Comparison of ENCODE assay signal across 1 cellular context in the genomic region with DNA sequence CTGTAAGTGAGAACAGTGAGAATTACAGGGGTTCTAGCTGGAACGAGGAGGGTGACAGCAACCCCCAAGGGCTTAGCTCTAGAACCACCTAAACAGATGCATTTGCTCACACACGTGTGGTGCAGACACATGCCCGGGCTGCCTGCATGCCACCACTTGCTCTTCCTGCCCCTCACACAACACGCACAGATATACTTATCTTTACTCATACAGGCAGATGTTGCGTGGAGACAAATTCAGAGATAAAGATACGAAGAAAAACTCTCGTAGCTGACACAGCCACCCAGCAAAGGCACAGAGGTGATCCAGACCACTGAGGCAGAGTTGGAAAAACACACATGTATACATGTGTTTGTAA.
TF ChIP-seq lines count a peak whose summit lies in the region.

No MANE protein-coding gene starts in this region.

TF ChIP-seq in K562, 482 proteins besides CTCF, POLR2A, EP300 and RAD21 (continued from another document and continues in another):
- TF ChIP-seq, protein P1, sequence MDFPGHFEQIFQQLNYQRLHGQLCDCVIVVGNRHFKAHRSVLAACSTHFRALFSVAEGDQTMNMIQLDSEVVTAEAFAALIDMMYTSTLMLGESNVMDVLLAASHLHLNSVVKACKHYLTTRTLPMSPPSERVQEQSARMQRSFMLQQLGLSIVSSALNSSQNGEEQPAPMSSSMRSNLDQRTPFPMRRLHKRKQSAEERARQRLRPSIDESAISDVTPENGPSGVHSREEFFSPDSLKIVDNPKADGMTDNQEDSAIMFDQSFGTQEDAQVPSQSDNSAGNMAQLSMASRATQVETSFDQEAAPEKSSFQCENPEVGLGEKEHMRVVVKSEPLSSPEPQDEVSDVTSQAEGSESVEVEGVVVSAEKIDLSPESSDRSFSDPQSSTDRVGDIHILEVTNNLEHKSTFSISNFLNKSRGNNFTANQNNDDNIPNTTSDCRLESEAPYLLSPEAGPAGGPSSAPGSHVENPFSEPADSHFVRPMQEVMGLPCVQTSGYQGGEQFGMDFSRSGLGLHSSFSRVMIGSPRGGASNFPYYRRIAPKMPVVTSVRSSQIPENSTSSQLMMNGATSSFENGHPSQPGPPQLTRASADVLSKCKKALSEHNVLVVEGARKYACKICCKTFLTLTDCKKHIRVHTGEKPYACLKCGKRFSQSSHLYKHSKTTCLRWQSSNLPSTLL (IDR thresholded peaks at IDR 0.05), result no peak
- TF ChIP-seq SREBF1 (IDR thresholded peaks at IDR 0.05; ENCODE audit: borderline replicate concordance, low read depth, low read length) (no peak), TAF15 (IDR thresholded peaks at IDR 0.05; ENCODE audit: low read depth, low read length) (no peak), RCOR1 (IDR thresholded peaks at IDR 0.05; ENCODE audit: borderline replicate concordance in 1 of 2, low read depth in 2 of 2, low read length in 2 of 2) (0 out of 4 replicates have a peak, but pooled peaks of 1 of the 2 experiments have one; percentile 14), CBFA2T3 (IDR thresholded peaks at IDR 0.05) (peak; percentile 73), ZFX (CRISPR knock-in tag; IDR thresholded peaks at IDR 0.05) (no peak), ZNF316 (IDR thresholded peaks at IDR 0.05) (peak; percentile 26; the same call in 1 of the 2 replicates), TAL1 (IDR thresholded peaks at IDR 0.05) (peak; percentile 55), RFX7 (CRISPR knock-in tag; IDR thresholded peaks at IDR 0.05) (no peak), TAF7 (tag; IDR thresholded peaks at IDR 0.05) (no peak), JUND (IDR thresholded peaks at IDR 0.05; ENCODE audit: borderline replicate concordance, low read depth, low read length) (peak; percentile 11; the same call in 1 of the 2 replicates), JUND (tag; IDR thresholded peaks at IDR 0.05; ENCODE audit: borderline replicate concordance, low read depth, low read length) (no peak; the same call in 2 of the 3 replicates), NFIC (IDR thresholded peaks at IDR 0.05) (0 out of 2 replicates have a peak, but pooled peaks have one; percentile 5), ZBED1 (IDR thresholded peaks at IDR 0.05) (no peak), ETV6 (IDR thresholded peaks at IDR 0.05; ENCODE audit: borderline replicate concordance in 1 of 2, low read depth in 2 of 2, low read length in 1 of 2) (no peak), ETV6 (CRISPR knock-in tag; IDR thresholded peaks at IDR 0.05; ENCODE audit: borderline replicate concordance) (no peak), SRSF7 (optimal IDR thresholded peaks at IDR 0.05; ENCODE audit: low read depth, low read length) (no peak), SMAD3 (CRISPR knock-in tag; conservative IDR thresholded peaks at IDR 0.05) (no peak), NFRKB (IDR thresholded peaks at IDR 0.05; ENCODE audit: low read depth) (no peak), ZEB2 (IDR thresholded peaks at IDR 0.05) (no peak), DMBX1 (CRISPR knock-in tag; IDR thresholded peaks at IDR 0.05; ENCODE audit: borderline replicate concordance) (0 out of 2 replicates have a peak, but pooled peaks have one; percentile 35), ZNF143 (CRISPR knock-in tag; IDR thresholded peaks at IDR 0.05) (no peak), NCOA4 (IDR thresholded peaks at IDR 0.05; ENCODE audit: partially characterized antibody) (no peak), SIN3A (IDR thresholded peaks at IDR 0.05; ENCODE audit: borderline replicate concordance in 2 of 2, control insufficient read depth in 1 of 2, low read depth in 2 of 2, low read length in 2 of 2) (no peak), SMARCA4 (IDR thresholded peaks at IDR 0.05) (peak; percentile 41; the same call in 1 of the 2 replicates), NFE2 (IDR thresholded peaks at IDR 0.05; ENCODE audit: low read depth) (peak; percentile 31; the same call in 1 of the 2 replicates), SRF (CRISPR knock-in tag; IDR thresholded peaks at IDR 0.05) (no peak), L3MBTL2 (IDR thresholded peaks at IDR 0.05) (peak; percentile 28; the same call in 1 of the 2 replicates), CBFA2T2 (conservative IDR thresholded peaks at IDR 0.05) (peak; percentile 52; the same call in 1 of the 2 replicates), RBM17 (IDR thresholded peaks at IDR 0.05; ENCODE audit: borderline replicate concordance, low read depth, low read length) (no peak), TCF3 (CRISPR knock-in tag; IDR thresholded peaks at IDR 0.05) (peak; percentile 73), RBM34 (IDR thresholded peaks at IDR 0.05; ENCODE audit: borderline replicate concordance, insufficient read depth, low read length) (no peak), CXXC5 (CRISPR knock-in tag; IDR thresholded peaks at IDR 0.05) (peak; percentile 70), CCAR2 (IDR thresholded peaks at IDR 0.05; ENCODE audit: low read depth, low read length) (no peak), KDM2B (CRISPR knock-in tag; IDR thresholded peaks at IDR 0.05) (no peak), HDAC1 (IDR thresholded peaks at IDR 0.05) (peak in 1 of 2 experiments; percentile 55; a peak in 2 of 4 replicates), RHOXF2B (CRISPR knock-in tag; conservative IDR thresholded peaks at IDR 0.05) (no peak), NFIX (CRISPR knock-in tag; IDR thresholded peaks at IDR 0.05; ENCODE audit: low read depth) (no peak), SREBF2 (CRISPR knock-in tag; IDR thresholded peaks at IDR 0.05) (no peak), MEF2D (tag; conservative IDR thresholded peaks at IDR 0.05; ENCODE audit: low read depth) (no peak), ZNF140 (CRISPR knock-in tag; IDR thresholded peaks at IDR 0.05) (no peak), C11orf30 (IDR thresholded peaks at IDR 0.05; ENCODE audit: low read depth) (no peak), NR4A1 (CRISPR knock-in tag; IDR thresholded peaks at IDR 0.05) (no peak), NR4A1 (tag; IDR thresholded peaks at IDR 0.05) (0 out of 2 replicates have a peak, but pooled peaks have one; percentile 20), TEAD4 (IDR thresholded peaks at IDR 0.05; ENCODE audit: low read length) (peak; percentile 34; the same call in 1 of the 2 replicates), TEAD4 (CRISPR knock-in tag; IDR thresholded peaks at IDR 0.05; ENCODE audit: borderline replicate concordance) (no peak), ARID1B (IDR thresholded peaks at IDR 0.05) (peak; percentile 78), EZH2 (IDR thresholded peaks at IDR 0.05; ENCODE audit: borderline replicate concordance, low read depth, low read length) (no peak)
- TF ChIP-seq, protein P2, sequence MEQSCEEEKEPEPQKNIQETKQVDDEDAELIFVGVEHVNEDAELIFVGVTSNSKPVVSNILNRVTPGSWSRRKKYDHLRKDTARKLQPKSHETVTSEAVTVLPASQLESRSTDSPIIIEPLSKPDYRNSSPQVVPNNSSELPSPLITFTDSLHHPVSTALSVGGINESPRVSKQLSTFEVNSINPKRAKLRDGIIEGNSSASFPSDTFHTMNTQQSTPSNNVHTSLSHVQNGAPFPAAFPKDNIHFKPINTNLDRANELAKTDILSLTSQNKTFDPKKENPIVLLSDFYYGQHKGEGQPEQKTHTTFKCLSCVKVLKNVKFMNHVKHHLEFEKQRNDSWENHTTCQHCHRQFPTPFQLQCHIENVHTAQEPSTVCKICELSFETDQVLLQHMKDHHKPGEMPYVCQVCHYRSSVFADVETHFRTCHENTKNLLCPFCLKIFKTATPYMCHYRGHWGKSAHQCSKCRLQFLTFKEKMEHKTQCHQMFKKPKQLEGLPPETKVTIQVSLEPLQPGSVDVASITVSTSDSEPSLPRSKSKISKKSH (CRISPR knock-in tag; IDR thresholded peaks at IDR 0.05), result no peak
- TF ChIP-seq, protein P3, sequence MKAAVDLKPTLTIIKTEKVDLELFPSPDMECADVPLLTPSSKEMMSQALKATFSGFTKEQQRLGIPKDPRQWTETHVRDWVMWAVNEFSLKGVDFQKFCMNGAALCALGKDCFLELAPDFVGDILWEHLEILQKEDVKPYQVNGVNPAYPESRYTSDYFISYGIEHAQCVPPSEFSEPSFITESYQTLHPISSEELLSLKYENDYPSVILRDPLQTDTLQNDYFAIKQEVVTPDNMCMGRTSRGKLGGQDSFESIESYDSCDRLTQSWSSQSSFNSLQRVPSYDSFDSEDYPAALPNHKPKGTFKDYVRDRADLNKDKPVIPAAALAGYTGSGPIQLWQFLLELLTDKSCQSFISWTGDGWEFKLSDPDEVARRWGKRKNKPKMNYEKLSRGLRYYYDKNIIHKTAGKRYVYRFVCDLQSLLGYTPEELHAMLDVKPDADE (conservative IDR thresholded peaks at IDR 0.05; ENCODE audit: control insufficient read depth, low read depth, low read length), result no peak
- TF ChIP-seq, protein P4, sequence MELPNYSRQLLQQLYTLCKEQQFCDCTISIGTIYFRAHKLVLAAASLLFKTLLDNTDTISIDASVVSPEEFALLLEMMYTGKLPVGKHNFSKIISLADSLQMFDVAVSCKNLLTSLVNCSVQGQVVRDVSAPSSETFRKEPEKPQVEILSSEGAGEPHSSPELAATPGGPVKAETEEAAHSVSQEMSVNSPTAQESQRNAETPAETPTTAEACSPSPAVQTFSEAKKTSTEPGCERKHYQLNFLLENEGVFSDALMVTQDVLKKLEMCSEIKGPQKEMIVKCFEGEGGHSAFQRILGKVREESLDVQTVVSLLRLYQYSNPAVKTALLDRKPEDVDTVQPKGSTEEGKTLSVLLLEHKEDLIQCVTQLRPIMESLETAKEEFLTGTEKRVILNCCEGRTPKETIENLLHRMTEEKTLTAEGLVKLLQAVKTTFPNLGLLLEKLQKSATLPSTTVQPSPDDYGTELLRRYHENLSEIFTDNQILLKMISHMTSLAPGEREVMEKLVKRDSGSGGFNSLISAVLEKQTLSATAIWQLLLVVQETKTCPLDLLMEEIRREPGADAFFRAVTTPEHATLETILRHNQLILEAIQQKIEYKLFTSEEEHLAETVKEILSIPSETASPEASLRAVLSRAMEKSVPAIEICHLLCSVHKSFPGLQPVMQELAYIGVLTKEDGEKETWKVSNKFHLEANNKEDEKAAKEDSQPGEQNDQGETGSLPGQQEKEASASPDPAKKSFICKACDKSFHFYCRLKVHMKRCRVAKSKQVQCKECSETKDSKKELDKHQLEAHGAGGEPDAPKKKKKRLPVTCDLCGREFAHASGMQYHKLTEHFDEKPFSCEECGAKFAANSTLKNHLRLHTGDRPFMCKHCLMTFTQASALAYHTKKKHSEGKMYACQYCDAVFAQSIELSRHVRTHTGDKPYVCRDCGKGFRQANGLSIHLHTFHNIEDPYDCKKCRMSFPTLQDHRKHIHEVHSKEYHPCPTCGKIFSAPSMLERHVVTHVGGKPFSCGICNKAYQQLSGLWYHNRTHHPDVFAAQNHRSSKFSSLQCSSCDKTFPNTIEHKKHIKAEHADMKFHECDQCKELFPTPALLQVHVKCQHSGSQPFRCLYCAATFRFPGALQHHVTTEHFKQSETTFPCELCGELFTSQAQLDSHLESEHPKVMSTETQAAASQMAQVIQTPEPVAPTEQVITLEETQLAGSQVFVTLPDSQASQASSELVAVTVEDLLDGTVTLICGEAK (IDR thresholded peaks at IDR 0.05), result no peak
- TF ChIP-seq, protein P4 (CRISPR knock-in tag; IDR thresholded peaks at IDR 0.05), result no peak
- TF ChIP-seq, protein P5, sequence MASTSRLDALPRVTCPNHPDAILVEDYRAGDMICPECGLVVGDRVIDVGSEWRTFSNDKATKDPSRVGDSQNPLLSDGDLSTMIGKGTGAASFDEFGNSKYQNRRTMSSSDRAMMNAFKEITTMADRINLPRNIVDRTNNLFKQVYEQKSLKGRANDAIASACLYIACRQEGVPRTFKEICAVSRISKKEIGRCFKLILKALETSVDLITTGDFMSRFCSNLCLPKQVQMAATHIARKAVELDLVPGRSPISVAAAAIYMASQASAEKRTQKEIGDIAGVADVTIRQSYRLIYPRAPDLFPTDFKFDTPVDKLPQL (IDR thresholded peaks at IDR 0.05; ENCODE audit: extremely low read depth, insufficient read length), result no peak
